In genomic region chr1:54582566-54583306, GRCh38 we compare ENCODE assay signal across 14 cellular contexts. TPM values are rescaled to one million over a fixed set of nuclear protein-coding genes. Genes with fewer than 3 reads are reported as not detected.
DNase-seq lines count a peak whose midpoint lies in the region; ATAC-seq lines count a peak whose summit lies in the region.
"Had no signal": no experiment of that assay in that cellular context is flagged by ENCODE, and none has a peak within 500 bp of the region (broad histone marks: within the 10 kb centered on the region; RNA-seq: fewer than 3 reads in every experiment).

No MANE protein-coding gene starts in this region.

- peak overlapping the region; percentile 26 to 82 for H3K27ac ChIP-seq in esophagus (ENCODE audit: low read depth in 2 of 2, low read length in 1 of 2)

- H3K27me3 ChIP-seq in esophagus (ENCODE audit: control insufficient read depth in 1 of 2, insufficient read depth in 2 of 2, low read length in 2 of 2): no peaks in the 10 kb centered on the region

- no peak overlapping the region for H3K4me3 ChIP-seq in esophagus (ENCODE audit: low read depth in 1 of 2, low read length in 2 of 2)

- peaks cover 0 to 12% of the 10 kb centered on the region in 2 donors for H3K36me3 ChIP-seq in esophagus (ENCODE audit: control insufficient read depth in 2 of 2, insufficient read depth in 2 of 2, low read length in 1 of 2)

- H3K4me1 Mint-ChIP-seq in stimulated activated naive CD8-positive, alpha-beta T cell treated with anti-CD3 and anti-CD28 coated beads, Interleukin-15, amount 100 ng/mL, for 72 hours: no peaks in the 10 kb centered on the region
- H3K4me1 Mint-ChIP-seq: activated CD8-positive, alpha-beta memory T cell treated with anti-CD3 and anti-CD28 coated beads, Interleukin-2, amount 10 ng/mL, durations not matched to agents 7 days and 5 days had no signal

- DNase-seq in DMS79 (lab: John Stamatoyannopoulos, UW) (peak; percentile 41), NCI-H2081 treated with DMSO at 0.1 percent for 48 hours (lab: John Stamatoyannopoulos, UW) (peak; percentile 14), posterior cingulate gyrus (peak in 7 of 10 donors; percentile 20 to 83 (median 45)), H4 (ENCODE audit: low spot score) (no peak)
- no peak for DNase-seq in stimulated activated CD4-positive, alpha-beta T cell treated with anti-CD3 and anti-CD28 coated beads, Interleukin-1b, Interleukin-23, amount 100 ng/mL, for 48 hours
- no peak for DNase-seq in stimulated activated naive CD8-positive, alpha-beta T cell treated with anti-CD3 and anti-CD28 coated beads, Interleukin-15, amount 100 ng/mL, for 72 hours
- DNase-seq: activated CD8-positive, alpha-beta memory T cell treated with anti-CD3 and anti-CD28 coated beads, Interleukin-2, amount 10 ng/mL, durations not matched to agents 7 days and 5 days; NCI-H226; T-helper 1 cell had no signal

- 68 to 73% methylated on average over 19 of the region's 19 CpGs for WGBS in esophagus, 2 donors

- H3K4me1 ChIP-seq in esophagus (ENCODE audit: control insufficient read depth in 2 of 2, insufficient read depth in 2 of 2, low read length in 1 of 2): peaks cover 7 to 17% of the 10 kb centered on the region in 2 donors

- no peak for ATAC-seq in GM19351 (IDR thresholded peaks at IDR 0.05; ENCODE audit: unreplicated experiment)
- no peak for ATAC-seq in stimulated activated naive CD8-positive, alpha-beta T cell treated with anti-CD3 and anti-CD28 coated beads, Interleukin-15, amount 100 ng/mL, for 72 hours
- ATAC-seq: activated CD8-positive, alpha-beta memory T cell treated with anti-CD3 and anti-CD28 coated beads, Interleukin-2, amount 10 ng/mL, durations not matched to agents 7 days and 5 days had no signal

- no peak overlapping the region for H3K27ac Mint-ChIP-seq in stimulated activated naive CD8-positive, alpha-beta T cell treated with anti-CD3 and anti-CD28 coated beads, Interleukin-15, amount 100 ng/mL, for 72 hours
- H3K27ac Mint-ChIP-seq: activated CD8-positive, alpha-beta memory T cell treated with anti-CD3 and anti-CD28 coated beads, Interleukin-2, amount 10 ng/mL, durations not matched to agents 7 days and 5 days; progenitor cell of endocrine pancreas had no signal

- intact Hi-C loops in posterior cingulate gyrus (cut with DNase I): no loop called here

- H3K4me3 Mint-ChIP-seq in stimulated activated naive CD8-positive, alpha-beta T cell treated with anti-CD3 and anti-CD28 coated beads, Interleukin-15, amount 100 ng/mL, for 72 hours: no peak overlapping the region
- H3K4me3 Mint-ChIP-seq: activated CD8-positive, alpha-beta memory T cell treated with anti-CD3 and anti-CD28 coated beads, Interleukin-2, amount 10 ng/mL, durations not matched to agents 7 days and 5 days had no signal

- peaks cover 0 to under 1% of the 10 kb centered on the region in 2 donors for H3K9me3 ChIP-seq in esophagus (ENCODE audit: control insufficient read depth in 2 of 2, insufficient read depth in 1 of 2, low read depth in 1 of 2, low read length in 1 of 2)

- no peaks in the 10 kb centered on the region for H3K9me3 Mint-ChIP-seq in stimulated activated naive CD8-positive, alpha-beta T cell treated with anti-CD3 and anti-CD28 coated beads, Interleukin-15, amount 100 ng/mL, for 72 hours

- H3K27me3 Mint-ChIP-seq in stimulated activated naive CD8-positive, alpha-beta T cell treated with anti-CD3 and anti-CD28 coated beads, Interleukin-15, amount 100 ng/mL, for 72 hours: no peaks in the 10 kb centered on the region
- H3K27me3 Mint-ChIP-seq: activated CD8-positive, alpha-beta memory T cell treated with anti-CD3 and anti-CD28 coated beads, Interleukin-2, amount 10 ng/mL, durations not matched to agents 7 days and 5 days; progenitor cell of endocrine pancreas had no signal

RNA-seq across cellular contexts. Expression of gene ACOT11, which starts 34.7 kb away (rescaled TPM):
- 10 to 100 TPM; 10.5 to 13.0 TPM for polyA plus RNA-seq in esophagus
- 1.5 and 1.6 TPM in 2 replicates for total RNA-seq in H4 (2014; rRNA removed; shearing (Covaris generic))

RNA-seq across cellular contexts. Expression of gene FAM151A, which starts 40.6 kb away (rescaled TPM):
- polyA plus RNA-seq in esophagus: under 1 TPM; 0.24 to 0.26 TPM
- not detected in 2 replicates for total RNA-seq in H4 (2014; rRNA removed; shearing (Covaris generic))
- total RNA-seq: activated CD8-positive, alpha-beta memory T cell treated with anti-CD3 and anti-CD28 coated beads, Interleukin-2, amount 10 ng/mL, durations not matched to agents 7 days and 5 days; epithelial cell of proximal tubule; kidney epithelial cell; progenitor cell of endocrine pancreas had no signal

RNA-seq across cellular contexts. Expression of gene MROH7, which starts 58.9 kb away (rescaled TPM):
- polyA plus RNA-seq in esophagus: 1 to 10 TPM in 1 of 2 donors, under 1 TPM in 1; 0.80 to 2.3 TPM
- not detected in 2 replicates for total RNA-seq in H4 (2014; rRNA removed; shearing (Covaris generic))
- total RNA-seq: activated CD8-positive, alpha-beta memory T cell treated with anti-CD3 and anti-CD28 coated beads, Interleukin-2, amount 10 ng/mL, durations not matched to agents 7 days and 5 days; epithelial cell of proximal tubule; kidney epithelial cell had no signal

Comparison
In these comparisons a context has a peak if more than half of its experiments do, and no peak if none do; other contexts are left out.
1. DNase-seq: peak in DMS79 (single experiment), NCI-H2081 treated with DMSO at 0.1 percent for 48 hours (single experiment) and posterior cingulate gyrus (7 of 10); none in H4 (single experiment), stimulated activated CD4-positive, alpha-beta T cell treated with anti-CD3 and anti-CD28 coated beads, Interleukin-1b, Interleukin-23, amount 100 ng/mL, for 48 hours (single experiment) and stimulated activated naive CD8-positive, alpha-beta T cell treated with anti-CD3 and anti-CD28 coated beads, Interleukin-15, amount 100 ng/mL, for 72 hours (0 of 2).